In the genomic region with DNA sequence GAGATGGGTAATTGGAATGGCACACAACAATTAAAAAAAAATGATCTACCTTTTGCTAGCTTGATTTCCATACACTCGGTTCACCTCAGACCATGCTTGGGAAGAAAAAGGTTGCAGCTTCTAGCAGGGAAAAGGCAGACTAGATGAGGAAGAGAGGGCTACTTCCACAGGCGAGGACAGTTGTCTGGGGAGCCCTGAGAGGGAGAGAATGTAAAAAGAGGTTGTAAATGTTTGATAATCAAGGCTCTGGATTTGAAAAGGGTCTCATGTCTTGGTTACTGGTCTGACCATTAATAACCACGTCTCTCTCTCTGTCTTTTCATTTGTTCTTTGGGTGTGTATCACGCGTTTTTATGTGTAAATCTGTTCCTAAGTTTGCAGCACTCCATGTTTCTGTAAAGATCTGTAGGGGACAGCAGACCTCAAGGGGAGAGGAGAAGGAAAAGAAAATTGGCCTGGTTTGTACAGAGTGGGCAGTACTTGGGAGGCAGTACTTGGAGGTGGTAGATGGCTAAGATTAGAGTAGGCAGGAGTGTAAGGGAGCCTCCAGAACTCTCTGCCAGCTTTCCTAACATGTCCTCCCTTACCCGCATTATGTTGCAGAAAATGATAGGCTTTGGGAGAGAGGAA, we compare ENCODE assay signal across 9 cellular contexts. TPM values are rescaled to one million over a fixed set of nuclear protein-coding genes. Genes with fewer than 3 reads are reported as not detected.
DNase-seq lines count a peak whose midpoint lies in the region; ATAC-seq, FAIRE-seq and TF ChIP-seq lines count a peak whose summit lies in the region.
"Had no signal": no experiment of that assay in that cellular context is flagged by ENCODE, and none has a peak within 500 bp of the region (broad histone marks: within the 10 kb centered on the region; RNA-seq: fewer than 3 reads in every experiment).

No MANE protein-coding gene starts in this region.

- peaks cover 2 to 14% (median 14%) of the 10 kb centered on the region in 3 donors for H3K4me1 Mint-ChIP-seq in IgD-negative memory B cell
- peaks cover 2 to 32% of the 10 kb centered on the region in 2 donors for H3K4me1 Mint-ChIP-seq in stimulated activated naive B cell treated with anti-CD40 and anti-IgM and Interleukin-4, amounts not matched to agents 10 μg/mL and 1 μg/mL and 100 μg/mL, for 72 hours

- DNase-seq in GM12878 (ENCODE audit: low read depth, low spot score) (no peak), kidney (no peak), HUDEP-2 (lab: John Stamatoyannopoulos, UW; ENCODE audit: unreplicated experiment in 76 of 76) (no peak)
- no peak for DNase-seq in stimulated activated naive B cell treated with anti-CD40 and anti-IgM and Interleukin-4, amounts not matched to agents 10 μg/mL and 1 μg/mL and 100 μg/mL, for 72 hours
- no peak for DNase-seq in stimulated activated naive CD4-positive, alpha-beta T cell (lab: John Stamatoyannopoulos, UW)

- no peak for TF ChIP-seq CTCF in C4-2B (conservative IDR thresholded peaks at IDR 0.05)
- no peak for TF ChIP-seq CTCF in GM12878 (IDR thresholded peaks at IDR 0.05 in 2 of 3, conservative IDR thresholded peaks at IDR 0.05 in 1 of 3; ENCODE audit: control insufficient read depth in 2 of 3, extremely low read depth in 1 of 3, insufficient read depth in 1 of 3, low read depth in 3 of 3, low read length in 3 of 3)
- TF ChIP-seq CTCF in kidney (IDR thresholded peaks at IDR 0.05; ENCODE audit: borderline replicate concordance, extremely low read depth, insufficient read depth): no peak

- peak overlapping the region; percentile 44 to 98 (median 95) for H3K27ac Mint-ChIP-seq in IgD-negative memory B cell
- peak overlapping the region; percentile 94 for H3K27ac Mint-ChIP-seq in stimulated activated naive B cell treated with anti-CD40 and anti-IgM and Interleukin-4, amounts not matched to agents 10 μg/mL and 1 μg/mL and 100 μg/mL, for 72 hours

- H4K20me1 ChIP-seq in GM12878 (ENCODE audit: control insufficient read depth, insufficient read depth): no peaks in the 10 kb centered on the region

- CTCF ChIA-PET in GM12878 (lab: Yijun Ruan, JAX): no interaction called here

- no peaks in the 10 kb centered on the region for H3K4me1 ChIP-seq in GM12878 (ENCODE audit: control insufficient read depth, insufficient read depth, low read length)
- H3K4me1 ChIP-seq in kidney (ENCODE audit: control insufficient read depth in 1 of 2, insufficient read depth in 1 of 2, low read depth in 1 of 2, low read length in 2 of 2): no peaks in the 10 kb centered on the region

- peaks cover 1% of the 10 kb centered on the region for H3K27me3 Mint-ChIP-seq in IgD-negative memory B cell
- no peaks in the 10 kb centered on the region for H3K27me3 Mint-ChIP-seq in stimulated activated naive B cell treated with anti-CD40 and anti-IgM and Interleukin-4, amounts not matched to agents 10 μg/mL and 1 μg/mL and 100 μg/mL, for 72 hours

- intact Hi-C loops in GM12878 (cut with micrococcal nuclease; ENCODE audit: unreplicated experiment): no loop called here
- intact Hi-C loops in kidney (cut with DNase I): no loop called here

- TSS peak; percentile 81 for BruUV-seq in GM12878 (replicated peaks; lab: Mats Ljungman, UMichigan)

- POLR2A ChIA-PET in GM12878 (lab: Charles Lee): no interaction called here

- H3K4me3 ChIP-seq in GM12878 (peak overlapping the region; percentile 64), kidney (ENCODE audit: low read length in 2 of 2) (peak overlapping the region; percentile 80 to 92)

- H3K79me2 ChIP-seq in GM12878 (ENCODE audit: control insufficient read depth, insufficient read depth, low read length): peaks cover 2% of the 10 kb centered on the region

- peak overlapping the region; percentile 87 for H3K27ac ChIP-seq in C4-2B
- peak overlapping the region; percentile 61; the same call in 1 of the 2 replicates for H3K27ac ChIP-seq in GM12878 (ENCODE audit: control insufficient read depth, insufficient read depth)
- H3K27ac ChIP-seq in kidney (ENCODE audit: low read depth in 2 of 2, low read length in 2 of 2): peak overlapping the region; percentile 30 to 56

- H2AFZ ChIP-seq in GM12878 (ENCODE audit: control insufficient read depth, low read depth, low read length): peak overlapping the region; percentile 88

- no peak for FAIRE-seq in GM12878 (lab: Jason Lieb, UNC)
- FAIRE-seq in kidney (lab: Jason Lieb, UNC): no peak
- FAIRE-seq: TTC549 had no signal

- RAD21 ChIA-PET in GM12878 (lab: Charles Lee; ENCODE audit: unreplicated experiment): no interaction called here

- H3K9me3 ChIP-seq in GM12878 (replicated peaks; ENCODE audit: control insufficient read depth, insufficient read depth, low read length) (no peaks in the 10 kb centered on the region), kidney (ENCODE audit: control insufficient read depth in 1 of 2, low read length in 2 of 2) (no peaks in the 10 kb centered on the region)

- in situ Hi-C loops in GM12878 (cut with MboI): no loop called here

- no peaks in the 10 kb centered on the region for H3K36me3 Mint-ChIP-seq in IgD-negative memory B cell
- H3K36me3 Mint-ChIP-seq in stimulated activated naive B cell treated with anti-CD40 and anti-IgM and Interleukin-4, amounts not matched to agents 10 μg/mL and 1 μg/mL and 100 μg/mL, for 72 hours: peaks cover 3 to 5% of the 10 kb centered on the region in 2 donors

- SMC1A ChIA-PET in GM12878 (lab: Charles Lee; ENCODE audit: uncharacterized antibody, unreplicated experiment): interaction anchor here (1.5 kb wide), 1 partner anchor 10 kb away, joined by 6 read pairs; no protein-coding TSS in a partner anchor

- 31% methylated on average over 6 of the region's 6 CpGs for WGBS in GM12878 (ENCODE audit: insufficient coverage, insufficient replicate concordance, low lambda C conversion rate, missing lambda C conversion rate)

- ATAC-seq in GM21360 (IDR thresholded peaks at IDR 0.05; ENCODE audit: unreplicated experiment): peak; percentile 3
- peak; percentile 24 for ATAC-seq in GM12878
- ATAC-seq in stimulated activated naive B cell treated with anti-CD40 and anti-IgM and Interleukin-4, amounts not matched to agents 10 μg/mL and 1 μg/mL and 100 μg/mL, for 72 hours (replicated peaks): peak; percentile 5 to 10

- H3K36me3 ChIP-seq in GM12878 (ENCODE audit: control insufficient read depth in 2 of 2, insufficient read depth in 2 of 2, low read length in 1 of 2): no peaks in the 10 kb centered on the region
- peaks cover 0 to 3% of the 10 kb centered on the region in 2 donors for H3K36me3 ChIP-seq in kidney (ENCODE audit: control insufficient read depth in 1 of 2, insufficient read depth in 2 of 2, low read length in 2 of 2)

- peak overlapping the region; percentile 69 for H3K4me2 ChIP-seq in GM12878 (ENCODE audit: control insufficient read depth, insufficient read depth)

- no peak for TF ChIP-seq EP300 in GM12878 (IDR thresholded peaks at IDR 0.05; ENCODE audit: borderline replicate concordance in 1 of 2, control insufficient read depth in 1 of 2, low read depth in 2 of 2, low read length in 2 of 2)

- no peak for TF ChIP-seq RAD21 in GM12878 (IDR thresholded peaks at IDR 0.05; ENCODE audit: insufficient read depth, low read depth, low read length)

- H3K4me3 Mint-ChIP-seq in IgD-negative memory B cell: peak overlapping the region; percentile 92 to 96 (median 94)
- H3K4me3 Mint-ChIP-seq in stimulated activated naive B cell treated with anti-CD40 and anti-IgM and Interleukin-4, amounts not matched to agents 10 μg/mL and 1 μg/mL and 100 μg/mL, for 72 hours: peak overlapping the region; percentile 95 to 99

- TF ChIP-seq POLR2A in GM12878 (IDR thresholded peaks at IDR 0.05; ENCODE audit: low read depth, low read length): no peak

- H3K9me3 Mint-ChIP-seq in IgD-negative memory B cell: peaks cover 0 to 3% (median 0%) of the 10 kb centered on the region in 3 donors
- no peaks in the 10 kb centered on the region for H3K9me3 Mint-ChIP-seq in stimulated activated naive B cell treated with anti-CD40 and anti-IgM and Interleukin-4, amounts not matched to agents 10 μg/mL and 1 μg/mL and 100 μg/mL, for 72 hours

- H3K9ac ChIP-seq in GM12878 (ENCODE audit: control insufficient read depth, insufficient read depth, low read length) (peak overlapping the region; percentile 74), kidney (ENCODE audit: low read length in 2 of 2) (peak overlapping the region; percentile 37 to 49)

- no peaks in the 10 kb centered on the region for H3K27me3 ChIP-seq in GM12878 (replicated peaks in 1 of 2; ENCODE audit: control insufficient read depth in 2 of 2, insufficient read depth in 2 of 2, low read length in 1 of 2)

RNA-seq across cellular contexts. Expression of a gene that starts 0.8 kb away (rescaled TPM):
- 5.0 TPM for polyA plus RNA-seq in IgD-negative memory B cell
- 18.1 and 19.2 TPM in 2 replicates for total RNA-seq in GM12878 (2013; cell fraction: nucleolus; rRNA removed)
- total RNA-seq in GM12878 (2014; rRNA removed): 10.3 and 11.9 TPM in 2 replicates
- 11.9 and 12.3 TPM in 2 replicates for total RNA-seq in GM12878 (2014; rRNA removed; fragmentation: Illumina TruSeq; extraction: Trizol)
- 6.5 and 7.8 TPM in 2 replicates for total RNA-seq in GM12878 (2021)
- 6.8 TPM for polyA plus RNA-seq in GM12878 (2011; ENCODE audit: low read depth)
- polyA plus RNA-seq in GM12878 (2011; rRNA removed): 10.9 and 13.4 TPM in 2 replicates
- polyA plus RNA-seq in GM12878 (2011; cell fraction: cytosol; rRNA removed): 7.9 and 8.6 TPM in 2 replicates
- polyA plus RNA-seq in GM12878 (2011; cell fraction: nucleus; rRNA removed): 9.1 and 10.3 TPM in 2 replicates
- 7.8 and 11.3 TPM in 2 replicates for polyA plus RNA-seq in GM12878 (2012)
- polyA plus RNA-seq in GM12878 (2014; fragmentation: Illumina TruSeq; extraction: Trizol): 12.5 and 13.7 TPM in 2 replicates
- 1 to 10 TPM; 9.3 to 9.5 TPM for polyA plus RNA-seq in GM12878 (2014; fragmentation: Nextera tagmentation; extraction: Ambion mirVana)
- polyA plus RNA-seq in GM12878 (2014; rRNA removed): 9.2 and 11.9 TPM in 2 replicates
- polyA plus RNA-seq in GM12878 (2016; fragmentation: Nextera tagmentation; extraction: Ambion mirVana): 1 to 10 TPM; 6.8 to 8.2 TPM
- polyA minus RNA-seq in GM12878 (2011; rRNA and poly(A)+ RNA removed): 14.4 and 18.2 TPM in 2 replicates
- polyA minus RNA-seq in GM12878 (2011; cell fraction: cytosol; rRNA and poly(A)+ RNA removed): 3.3 and 7.7 TPM in 2 replicates
- polyA minus RNA-seq in GM12878 (2011; cell fraction: nucleus; rRNA and poly(A)+ RNA removed): 7.4 and 12.3 TPM in 2 replicates
- total RNA-seq in kidney: 15.2 TPM
- 8.3 TPM for polyA plus RNA-seq in kidney (ENCODE audit: insufficient read depth, low read depth, low replicate concordance)

RNA-seq across cellular contexts. Expression of a gene that starts 51.2 kb away (rescaled TPM):
- polyA plus RNA-seq in IgD-negative memory B cell (2.0 TPM), GM12878 (2011; rRNA removed) (0.11 and 0.23 TPM in 2 replicates), GM12878 (2014; fragmentation: Illumina TruSeq; extraction: Trizol) (0.10 and 0.36 TPM in 2 replicates), GM12878 (2014; fragmentation: Nextera tagmentation; extraction: Ambion mirVana) (under 1 TPM; 0.03 to 0.04 TPM), GM12878 (2014; rRNA removed) (0.09 and 0.10 TPM in 2 replicates), GM12878 (2016; fragmentation: Nextera tagmentation; extraction: Ambion mirVana) (under 1 TPM; 0.16 to 0.20 TPM), kidney (ENCODE audit: insufficient read depth, low read depth, low replicate concordance) (4.8 TPM)
- total RNA-seq in GM12878 (2013; cell fraction: nucleolus; rRNA removed): 2.5 and 3.0 TPM in 2 replicates
- total RNA-seq in GM12878 (2014; rRNA removed) (0.34 and 0.44 TPM in 2 replicates), GM12878 (2014; rRNA removed; fragmentation: Illumina TruSeq; extraction: Trizol) (0.45 and 0.46 TPM in 2 replicates), GM12878 (2021) (0.46 and 0.61 TPM in 2 replicates), kidney (8.1 TPM)
- 0.05 TPM for polyA plus RNA-seq in GM12878 (2011; ENCODE audit: low read depth)
- polyA plus RNA-seq in GM12878 (2011; cell fraction: cytosol; rRNA removed): 0.01 and 0.05 TPM in 2 replicates
- polyA plus RNA-seq in GM12878 (2011; cell fraction: nucleus; rRNA removed): 0.82 and 1.6 TPM in 2 replicates
- 0.11 and 0.12 TPM in 2 replicates for polyA plus RNA-seq in GM12878 (2012)
- 0.29 and 0.36 TPM in 2 replicates for polyA minus RNA-seq in GM12878 (2011; rRNA and poly(A)+ RNA removed)
- polyA minus RNA-seq in GM12878 (2011; cell fraction: cytosol; rRNA and poly(A)+ RNA removed): not detected in 2 replicates
- polyA minus RNA-seq in GM12878 (2011; cell fraction: nucleus; rRNA and poly(A)+ RNA removed): 1.1 and 3.0 TPM in 2 replicates
